In the genomic region with DNA sequence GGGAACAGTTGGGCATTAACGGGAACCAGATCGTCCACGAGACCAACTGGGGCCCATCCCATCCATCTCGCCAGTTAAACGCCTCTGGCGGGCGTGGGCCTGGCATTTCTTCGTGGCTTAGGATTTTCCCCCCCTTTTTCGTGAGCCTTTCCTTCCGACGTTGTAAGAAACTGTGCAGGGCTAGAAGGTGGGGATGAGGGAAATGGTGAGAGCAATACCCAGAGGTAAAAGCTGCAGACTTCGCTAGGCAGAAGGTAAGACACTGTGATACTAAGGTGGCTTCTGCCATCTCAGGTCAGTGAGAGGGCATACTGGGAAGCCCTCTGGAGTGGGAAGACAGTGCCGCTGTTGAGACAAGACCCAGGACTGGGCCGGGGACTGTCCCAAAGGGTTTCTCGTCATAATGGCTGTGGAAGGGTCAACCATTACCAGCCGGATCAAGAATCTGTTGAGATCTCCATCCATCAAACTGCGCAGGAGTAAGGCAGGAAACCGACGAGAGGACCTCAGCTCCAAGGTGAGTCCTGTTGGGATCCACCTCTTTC, we compare ENCODE assay signal across 2 cellular contexts.
TF ChIP-seq lines count a peak whose summit lies in the region.

No MANE protein-coding gene starts in this region.

TF ChIP-seq in GM12878, 131 proteins besides CTCF, POLR2A, EP300 and RAD21:
- TF ChIP-seq PAX8 (IDR thresholded peaks at IDR 0.05) = no peak
- TF ChIP-seq LARP7 (IDR thresholded peaks at IDR 0.05) = peak; percentile 62; the same call in 1 of the 2 replicates
- TF ChIP-seq, protein P1, sequence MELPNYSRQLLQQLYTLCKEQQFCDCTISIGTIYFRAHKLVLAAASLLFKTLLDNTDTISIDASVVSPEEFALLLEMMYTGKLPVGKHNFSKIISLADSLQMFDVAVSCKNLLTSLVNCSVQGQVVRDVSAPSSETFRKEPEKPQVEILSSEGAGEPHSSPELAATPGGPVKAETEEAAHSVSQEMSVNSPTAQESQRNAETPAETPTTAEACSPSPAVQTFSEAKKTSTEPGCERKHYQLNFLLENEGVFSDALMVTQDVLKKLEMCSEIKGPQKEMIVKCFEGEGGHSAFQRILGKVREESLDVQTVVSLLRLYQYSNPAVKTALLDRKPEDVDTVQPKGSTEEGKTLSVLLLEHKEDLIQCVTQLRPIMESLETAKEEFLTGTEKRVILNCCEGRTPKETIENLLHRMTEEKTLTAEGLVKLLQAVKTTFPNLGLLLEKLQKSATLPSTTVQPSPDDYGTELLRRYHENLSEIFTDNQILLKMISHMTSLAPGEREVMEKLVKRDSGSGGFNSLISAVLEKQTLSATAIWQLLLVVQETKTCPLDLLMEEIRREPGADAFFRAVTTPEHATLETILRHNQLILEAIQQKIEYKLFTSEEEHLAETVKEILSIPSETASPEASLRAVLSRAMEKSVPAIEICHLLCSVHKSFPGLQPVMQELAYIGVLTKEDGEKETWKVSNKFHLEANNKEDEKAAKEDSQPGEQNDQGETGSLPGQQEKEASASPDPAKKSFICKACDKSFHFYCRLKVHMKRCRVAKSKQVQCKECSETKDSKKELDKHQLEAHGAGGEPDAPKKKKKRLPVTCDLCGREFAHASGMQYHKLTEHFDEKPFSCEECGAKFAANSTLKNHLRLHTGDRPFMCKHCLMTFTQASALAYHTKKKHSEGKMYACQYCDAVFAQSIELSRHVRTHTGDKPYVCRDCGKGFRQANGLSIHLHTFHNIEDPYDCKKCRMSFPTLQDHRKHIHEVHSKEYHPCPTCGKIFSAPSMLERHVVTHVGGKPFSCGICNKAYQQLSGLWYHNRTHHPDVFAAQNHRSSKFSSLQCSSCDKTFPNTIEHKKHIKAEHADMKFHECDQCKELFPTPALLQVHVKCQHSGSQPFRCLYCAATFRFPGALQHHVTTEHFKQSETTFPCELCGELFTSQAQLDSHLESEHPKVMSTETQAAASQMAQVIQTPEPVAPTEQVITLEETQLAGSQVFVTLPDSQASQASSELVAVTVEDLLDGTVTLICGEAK (IDR thresholded peaks at IDR 0.05; ENCODE audit: borderline replicate concordance) = 0 out of 2 replicates have a peak, but pooled peaks have one; percentile 60

TF ChIP-seq in liver, 16 proteins besides CTCF, POLR2A, EP300 and RAD21:
- TF ChIP-seq, protein P2, sequence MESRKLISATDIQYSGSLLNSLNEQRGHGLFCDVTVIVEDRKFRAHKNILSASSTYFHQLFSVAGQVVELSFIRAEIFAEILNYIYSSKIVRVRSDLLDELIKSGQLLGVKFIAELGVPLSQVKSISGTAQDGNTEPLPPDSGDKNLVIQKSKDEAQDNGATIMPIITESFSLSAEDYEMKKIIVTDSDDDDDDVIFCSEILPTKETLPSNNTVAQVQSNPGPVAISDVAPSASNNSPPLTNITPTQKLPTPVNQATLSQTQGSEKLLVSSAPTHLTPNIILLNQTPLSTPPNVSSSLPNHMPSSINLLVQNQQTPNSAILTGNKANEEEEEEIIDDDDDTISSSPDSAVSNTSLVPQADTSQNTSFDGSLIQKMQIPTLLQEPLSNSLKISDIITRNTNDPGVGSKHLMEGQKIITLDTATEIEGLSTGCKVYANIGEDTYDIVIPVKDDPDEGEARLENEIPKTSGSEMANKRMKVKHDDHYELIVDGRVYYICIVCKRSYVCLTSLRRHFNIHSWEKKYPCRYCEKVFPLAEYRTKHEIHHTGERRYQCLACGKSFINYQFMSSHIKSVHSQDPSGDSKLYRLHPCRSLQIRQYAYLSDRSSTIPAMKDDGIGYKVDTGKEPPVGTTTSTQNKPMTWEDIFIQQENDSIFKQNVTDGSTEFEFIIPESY (IDR thresholded peaks at IDR 0.05) = no peak
- TF ChIP-seq HNF4G (IDR thresholded peaks at IDR 0.05) = no peak
- no peak for TF ChIP-seq JUND (IDR thresholded peaks at IDR 0.05)
- no peak for TF ChIP-seq YY1 (IDR thresholded peaks at IDR 0.05)
- TF ChIP-seq FOXA2 (IDR thresholded peaks at IDR 0.05) = no peak
- TF ChIP-seq, protein P3, sequence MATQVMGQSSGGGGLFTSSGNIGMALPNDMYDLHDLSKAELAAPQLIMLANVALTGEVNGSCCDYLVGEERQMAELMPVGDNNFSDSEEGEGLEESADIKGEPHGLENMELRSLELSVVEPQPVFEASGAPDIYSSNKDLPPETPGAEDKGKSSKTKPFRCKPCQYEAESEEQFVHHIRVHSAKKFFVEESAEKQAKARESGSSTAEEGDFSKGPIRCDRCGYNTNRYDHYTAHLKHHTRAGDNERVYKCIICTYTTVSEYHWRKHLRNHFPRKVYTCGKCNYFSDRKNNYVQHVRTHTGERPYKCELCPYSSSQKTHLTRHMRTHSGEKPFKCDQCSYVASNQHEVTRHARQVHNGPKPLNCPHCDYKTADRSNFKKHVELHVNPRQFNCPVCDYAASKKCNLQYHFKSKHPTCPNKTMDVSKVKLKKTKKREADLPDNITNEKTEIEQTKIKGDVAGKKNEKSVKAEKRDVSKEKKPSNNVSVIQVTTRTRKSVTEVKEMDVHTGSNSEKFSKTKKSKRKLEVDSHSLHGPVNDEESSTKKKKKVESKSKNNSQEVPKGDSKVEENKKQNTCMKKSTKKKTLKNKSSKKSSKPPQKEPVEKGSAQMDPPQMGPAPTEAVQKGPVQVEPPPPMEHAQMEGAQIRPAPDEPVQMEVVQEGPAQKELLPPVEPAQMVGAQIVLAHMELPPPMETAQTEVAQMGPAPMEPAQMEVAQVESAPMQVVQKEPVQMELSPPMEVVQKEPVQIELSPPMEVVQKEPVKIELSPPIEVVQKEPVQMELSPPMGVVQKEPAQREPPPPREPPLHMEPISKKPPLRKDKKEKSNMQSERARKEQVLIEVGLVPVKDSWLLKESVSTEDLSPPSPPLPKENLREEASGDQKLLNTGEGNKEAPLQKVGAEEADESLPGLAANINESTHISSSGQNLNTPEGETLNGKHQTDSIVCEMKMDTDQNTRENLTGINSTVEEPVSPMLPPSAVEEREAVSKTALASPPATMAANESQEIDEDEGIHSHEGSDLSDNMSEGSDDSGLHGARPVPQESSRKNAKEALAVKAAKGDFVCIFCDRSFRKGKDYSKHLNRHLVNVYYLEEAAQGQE (IDR thresholded peaks at IDR 0.05) = no peak
- no peak for TF ChIP-seq GABPA (IDR thresholded peaks at IDR 0.05 in 1 of 2, conservative IDR thresholded peaks at IDR 0.05 in 1 of 2)
- no peak for TF ChIP-seq RXRA (IDR thresholded peaks at IDR 0.05)
- TF ChIP-seq, protein P4, sequence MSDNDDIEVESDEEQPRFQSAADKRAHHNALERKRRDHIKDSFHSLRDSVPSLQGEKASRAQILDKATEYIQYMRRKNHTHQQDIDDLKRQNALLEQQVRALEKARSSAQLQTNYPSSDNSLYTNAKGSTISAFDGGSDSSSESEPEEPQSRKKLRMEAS (IDR thresholded peaks at IDR 0.05) = no peak
- TF ChIP-seq TAF1 (conservative IDR thresholded peaks at IDR 0.05) = no peak
- TF ChIP-seq EGR1 (IDR thresholded peaks at IDR 0.05; ENCODE audit: low read depth in 2 of 2) = no peak
- no peak for TF ChIP-seq HNF4A (conservative IDR thresholded peaks at IDR 0.05)
- TF ChIP-seq, protein P5, sequence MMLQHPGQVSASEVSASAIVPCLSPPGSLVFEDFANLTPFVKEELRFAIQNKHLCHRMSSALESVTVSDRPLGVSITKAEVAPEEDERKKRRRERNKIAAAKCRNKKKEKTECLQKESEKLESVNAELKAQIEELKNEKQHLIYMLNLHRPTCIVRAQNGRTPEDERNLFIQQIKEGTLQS (IDR thresholded peaks at IDR 0.05) = no peak
- no peak for TF ChIP-seq NR2F2 (IDR thresholded peaks at IDR 0.05)
- no peak for TF ChIP-seq SP1 (IDR thresholded peaks at IDR 0.05)
- TF ChIP-seq FOXA1 (IDR thresholded peaks at IDR 0.05) = no peak
